In genomic region chr10:22816298-22816653, GRCh38 we compare ENCODE assay signal across 12 cellular contexts.
DNase-seq lines count a peak whose midpoint lies in the region; ATAC-seq and TF ChIP-seq lines count a peak whose summit lies in the region.
"Had no signal": no experiment of that assay in that cellular context is flagged by ENCODE, and none has a peak within 500 bp of the region (broad histone marks: within the 10 kb centered on the region; RNA-seq: fewer than 3 reads in every experiment).

No MANE protein-coding gene starts in this region.

- TF ChIP-seq CTCF in fibroblast of lung (conservative IDR thresholded peaks at IDR 0.05 in 1 of 2, IDR thresholded peaks at IDR 0.05 in 1 of 2; ENCODE audit: low read depth in 1 of 2, low read length in 2 of 2), result no peak

- peak overlapping the region; percentile 69 for H3K27ac ChIP-seq in fibroblast of lung (ENCODE audit: insufficient read depth, low read length)
- H3K27ac ChIP-seq: C4-2B, neutrophil had no signal

- H3K9ac ChIP-seq in fibroblast of lung (ENCODE audit: insufficient read depth, low read length), result no peak overlapping the region

- H3K79me2 ChIP-seq in fibroblast of lung (ENCODE audit: control insufficient read depth, insufficient read depth, low read length), result no peaks in the 10 kb centered on the region

- no peak overlapping the region for H3K4me3 ChIP-seq in fibroblast of lung (replicated peaks in 1 of 4; ENCODE audit: control extremely low read depth in 1 of 4, insufficient read depth in 1 of 4, low read depth in 3 of 4, low read length in 4 of 4)

- no peaks in the 10 kb centered on the region for H3K36me3 ChIP-seq in fibroblast of lung (ENCODE audit: control insufficient read depth, insufficient read depth, low read length)
- H3K36me3 ChIP-seq: neutrophil had no signal

- peak; percentile 0 for DNase-seq in activated gamma-delta T cell treated with anti-CD3 and anti-CD28 coated beads, Interleukin-2, amount 50 U/mL, for 16 hours (ENCODE audit: low read depth)
- DNase-seq in activated gamma-delta T cell (lab: John Stamatoyannopoulos, UW) (no peak), RKO (ENCODE audit: low spot score) (peak; percentile 82), fibroblast of lung (ENCODE audit: low read depth in 2 of 2) (peak; percentile 92 to 95), posterior vena cava (ENCODE audit: low spot score) (no peak), NCI-H1105 treated with DMSO at 0.1 percent for 48 hours (lab: John Stamatoyannopoulos, UW) (no peak), Kasumi-1 (lab: John Stamatoyannopoulos, UW) (no peak)
- DNase-seq in stimulated activated naive CD8-positive, alpha-beta T cell treated with anti-CD3 and anti-CD28 coated beads, Interleukin-15, amount 100 ng/mL, for 72 hours, result peak in 1 of 2 donors; percentile 11
- DNase-seq: NCI-H1417 treated with DMSO at 0.1 percent for 48 hours; stimulated activated naive CD4-positive, alpha-beta T cell had no signal

- H4K20me1 ChIP-seq in fibroblast of lung (ENCODE audit: control insufficient read depth, extremely low read depth, insufficient read depth, low read length), result no peaks in the 10 kb centered on the region

- peak overlapping the region in 1 of 2 donors; percentile 32 for H3K4me3 Mint-ChIP-seq in stimulated activated naive CD8-positive, alpha-beta T cell treated with anti-CD3 and anti-CD28 coated beads, Interleukin-15, amount 100 ng/mL, for 72 hours

- peak; percentile 53 for ATAC-seq in stimulated activated naive CD8-positive, alpha-beta T cell treated with anti-CD3 and anti-CD28 coated beads, Interleukin-15, amount 100 ng/mL, for 72 hours

- H3K4me1 ChIP-seq in fibroblast of lung (ENCODE audit: control insufficient read depth, extremely low read depth, insufficient read depth, low read length), result peaks cover 3% of the 10 kb centered on the region

- H3K9me3 Mint-ChIP-seq in stimulated activated naive CD8-positive, alpha-beta T cell treated with anti-CD3 and anti-CD28 coated beads, Interleukin-15, amount 100 ng/mL, for 72 hours, result peaks cover 0 to 1% of the 10 kb centered on the region in 2 donors

- H2AFZ ChIP-seq in fibroblast of lung (ENCODE audit: low read length), result no peak overlapping the region

- peaks cover 20% of the 10 kb centered on the region for H3K4me1 Mint-ChIP-seq in stimulated activated naive CD8-positive, alpha-beta T cell treated with anti-CD3 and anti-CD28 coated beads, Interleukin-15, amount 100 ng/mL, for 72 hours

- H3K27ac Mint-ChIP-seq in stimulated activated naive CD8-positive, alpha-beta T cell treated with anti-CD3 and anti-CD28 coated beads, Interleukin-15, amount 100 ng/mL, for 72 hours, result peak overlapping the region; percentile 94 to 97

- H3K27me3 ChIP-seq in fibroblast of lung (ENCODE audit: control insufficient read depth, insufficient read depth, low read length), result no peaks in the 10 kb centered on the region
- H3K27me3 ChIP-seq: neutrophil had no signal

- no peak overlapping the region for H3K4me2 ChIP-seq in fibroblast of lung (ENCODE audit: extremely low read depth, insufficient read depth, low read length)

- no peaks in the 10 kb centered on the region for H3K27me3 Mint-ChIP-seq in stimulated activated naive CD8-positive, alpha-beta T cell treated with anti-CD3 and anti-CD28 coated beads, Interleukin-15, amount 100 ng/mL, for 72 hours

- H3K9me3 ChIP-seq in fibroblast of lung (ENCODE audit: control insufficient read depth, insufficient read depth, low read depth, low read length), result no peaks in the 10 kb centered on the region
- H3K9me3 ChIP-seq: neutrophil had no signal

- intact Hi-C loops in posterior vena cava (cut with DNase I), result no loop called here

Comparison
In these comparisons a context has a peak if more than half of its experiments do, and no peak if none do; other contexts are left out.
1. DNase-seq: peak in activated gamma-delta T cell treated with anti-CD3 and anti-CD28 coated beads, Interleukin-2, amount 50 U/mL, for 16 hours (single experiment), RKO (single experiment) and fibroblast of lung (2 of 2); none in activated gamma-delta T cell (single experiment), posterior vena cava (single experiment), NCI-H1105 treated with DMSO at 0.1 percent for 48 hours (single experiment) and Kasumi-1 (0 of 2).